Comparison of ENCODE assay signal across 9 cellular contexts in the genomic region with DNA sequence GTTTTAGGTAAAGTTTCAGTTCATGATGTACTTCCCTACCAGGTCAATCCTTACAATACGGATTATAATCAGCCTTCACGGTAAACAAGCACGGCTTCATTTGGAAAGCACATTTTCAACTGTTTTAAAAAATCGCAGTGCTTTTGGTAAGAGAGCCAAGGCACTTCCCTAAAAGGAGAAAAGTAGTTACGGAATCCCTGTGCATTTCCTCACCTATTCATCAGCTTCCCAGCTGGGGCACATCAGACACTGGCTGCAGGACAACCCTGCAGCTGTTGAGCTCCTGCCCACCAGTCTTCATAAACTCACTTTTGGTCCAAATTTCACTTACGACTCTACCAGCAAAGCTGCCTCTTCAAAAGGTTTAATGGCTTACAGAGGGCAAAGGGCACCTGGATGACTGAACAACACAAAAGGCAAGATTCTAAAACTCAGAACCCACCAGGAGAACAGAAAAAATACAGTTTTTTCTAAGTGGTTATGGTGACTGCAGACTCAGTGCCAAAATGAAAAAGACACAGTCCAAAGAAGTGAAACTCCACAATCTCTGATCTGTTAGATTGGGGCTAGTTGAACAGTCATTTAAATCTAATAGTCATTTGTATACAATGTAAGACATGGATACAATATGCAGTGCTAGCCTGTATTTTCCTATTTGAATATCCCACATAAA. TPM values are rescaled to one million over a fixed set of nuclear protein-coding genes. Genes with fewer than 3 reads are reported as not detected.
DNase-seq lines count a peak whose midpoint lies in the region; ATAC-seq and TF ChIP-seq lines count a peak whose summit lies in the region.
"Had no signal": no experiment of that assay in that cellular context is flagged by ENCODE, and none has a peak within 500 bp of the region (broad histone marks: within the 10 kb centered on the region; RNA-seq: fewer than 3 reads in every experiment).

No MANE protein-coding gene starts in this region.

- H3K27ac ChIP-seq in CD4-positive, CD25-positive, alpha-beta regulatory T cell (ENCODE audit: insufficient read depth, low read length, poor library complexity, severe bottlenecking): peak overlapping the region; percentile 44
- H3K27ac ChIP-seq in breast epithelium: peak overlapping the region; percentile 27 to 39
- H3K27ac ChIP-seq in naive thymus-derived CD4-positive, alpha-beta T cell (ENCODE audit: low read depth, low read length): no peak overlapping the region
- H3K27ac ChIP-seq: SJCRH30 had no signal

- intact Hi-C loops in breast epithelium (cut with DNase I; ENCODE audit: low total_unique reads): no loop called here
- intact Hi-C loops in naive thymus-derived CD4-positive, alpha-beta T cell (cut with micrococcal nuclease): loop anchor here in 1 of 2 donors (1.0 to 10.0 kb wide), 2 partner anchors 8 to 426 kb away; a partner anchor contains a TSS

- H3K27me3 ChIP-seq in CD4-positive, CD25-positive, alpha-beta regulatory T cell (ENCODE audit: control insufficient read depth, insufficient read depth, low read length): no peaks in the 10 kb centered on the region
- H3K27me3 ChIP-seq in breast epithelium: no peaks in the 10 kb centered on the region
- H3K27me3 ChIP-seq in naive thymus-derived CD4-positive, alpha-beta T cell (ENCODE audit: control insufficient read depth in 2 of 2, insufficient read depth in 2 of 2, low read length in 2 of 2): no peaks in the 10 kb centered on the region
- H3K27me3 ChIP-seq: SJCRH30 had no signal

- H3K4me3 Mint-ChIP-seq in CD4-positive, CD25-positive, alpha-beta regulatory T cell: peak overlapping the region; percentile 67 to 96 (median 79)
- H3K4me3 Mint-ChIP-seq in naive thymus-derived CD4-positive, alpha-beta T cell: peak overlapping the region in 5 of 10 donors; percentile 1 to 57 (median 18)

- CTCF ChIA-PET in naive thymus-derived CD4-positive, alpha-beta T cell (lab: Charles Lee): no interaction called here

- peaks cover 86% of the 10 kb centered on the region for H3K4me1 ChIP-seq in CD4-positive, CD25-positive, alpha-beta regulatory T cell (ENCODE audit: control insufficient read depth, insufficient read depth, low read length, poor library complexity, severe bottlenecking)
- H3K4me1 ChIP-seq in breast epithelium: peaks cover 0 to 3% of the 10 kb centered on the region in 2 donors
- peaks cover 53 to 62% of the 10 kb centered on the region in 2 donors for H3K4me1 ChIP-seq in naive thymus-derived CD4-positive, alpha-beta T cell (ENCODE audit: control insufficient read depth in 2 of 2, insufficient read depth in 2 of 2, low read length in 2 of 2)

- no peak for DNase-seq in CD4-positive, CD25-positive, alpha-beta regulatory T cell
- no peak for DNase-seq in breast epithelium (ENCODE audit: low spot score in 2 of 2)
- DNase-seq in naive thymus-derived CD4-positive, alpha-beta T cell: no peak
- DNase-seq in anterior cingulate cortex (lab: John Stamatoyannopoulos, UW): no peak
- no peak for DNase-seq in SHP77 (lab: John Stamatoyannopoulos, UW)
- DNase-seq in UCSD-AML1 (lab: John Stamatoyannopoulos, UW; ENCODE audit: unreplicated experiment): no peak

- no peak for TF ChIP-seq CTCF in breast epithelium (IDR thresholded peaks at IDR 0.05)

- H3K36me3 Mint-ChIP-seq in CD4-positive, CD25-positive, alpha-beta regulatory T cell: peaks cover 7% of the 10 kb centered on the region
- peaks cover 0 to 37% (median 0%) of the 10 kb centered on the region in 5 donors for H3K36me3 Mint-ChIP-seq in naive thymus-derived CD4-positive, alpha-beta T cell

- no peak for ATAC-seq in CD4-positive, CD25-positive, alpha-beta regulatory T cell (ENCODE audit: low read depth in 2 of 2)
- ATAC-seq in HG03378 (IDR thresholded peaks at IDR 0.05; ENCODE audit: unreplicated experiment) (peak; percentile 27), GM21528 (IDR thresholded peaks at IDR 0.05; ENCODE audit: low FRiP score, unreplicated experiment) (no peak)
- no peak for ATAC-seq in naive thymus-derived CD4-positive, alpha-beta T cell

- H3K9me3 ChIP-seq in CD4-positive, CD25-positive, alpha-beta regulatory T cell (ENCODE audit: control insufficient read depth in 2 of 2, low read length in 2 of 2): no peaks in the 10 kb centered on the region
- no peaks in the 10 kb centered on the region for H3K9me3 ChIP-seq in breast epithelium
- no peaks in the 10 kb centered on the region for H3K9me3 ChIP-seq in naive thymus-derived CD4-positive, alpha-beta T cell (ENCODE audit: control insufficient read depth in 2 of 3, low read length in 3 of 3)
- H3K9me3 ChIP-seq: SJCRH30 had no signal

- H3K27ac Mint-ChIP-seq in CD4-positive, CD25-positive, alpha-beta regulatory T cell: peak overlapping the region; percentile 39 to 97 (median 70)
- H3K27ac Mint-ChIP-seq in naive thymus-derived CD4-positive, alpha-beta T cell: peak overlapping the region in 6 of 9 donors; percentile 3 to 80 (median 27)

- no peaks in the 10 kb centered on the region for H3K27me3 Mint-ChIP-seq in CD4-positive, CD25-positive, alpha-beta regulatory T cell
- H3K27me3 Mint-ChIP-seq in naive thymus-derived CD4-positive, alpha-beta T cell: no peaks in the 10 kb centered on the region

- POLR2A ChIA-PET in naive thymus-derived CD4-positive, alpha-beta T cell (lab: Charles Lee): no interaction called here

- peaks cover 25 to 93% (median 76%) of the 10 kb centered on the region in 4 donors for H3K4me1 Mint-ChIP-seq in CD4-positive, CD25-positive, alpha-beta regulatory T cell
- H3K4me1 Mint-ChIP-seq in naive thymus-derived CD4-positive, alpha-beta T cell: peaks cover 61 to 97% (median 84%) of the 10 kb centered on the region in 7 donors

- peaks cover 8% of the 10 kb centered on the region for H3K36me3 ChIP-seq in CD4-positive, CD25-positive, alpha-beta regulatory T cell (ENCODE audit: control insufficient read depth, insufficient read depth, low read length)
- H3K36me3 ChIP-seq in breast epithelium: no peaks in the 10 kb centered on the region
- H3K36me3 ChIP-seq in naive thymus-derived CD4-positive, alpha-beta T cell (ENCODE audit: control insufficient read depth in 2 of 3, insufficient read depth in 3 of 3, low read length in 3 of 3): peaks cover 0 to 9% (median 0%) of the 10 kb centered on the region in 3 experiments

- TF ChIP-seq POLR2A in breast epithelium (IDR thresholded peaks at IDR 0.05): no peak

- H3K9me3 Mint-ChIP-seq in CD4-positive, CD25-positive, alpha-beta regulatory T cell: no peaks in the 10 kb centered on the region
- H3K9me3 Mint-ChIP-seq in naive thymus-derived CD4-positive, alpha-beta T cell: peaks cover 0 to 3% (median 0%) of the 10 kb centered on the region in 11 donors

- H3K4me3 ChIP-seq in CD4-positive, CD25-positive, alpha-beta regulatory T cell (ENCODE audit: low read depth, low read length): peak overlapping the region; percentile 56
- H3K4me3 ChIP-seq in breast epithelium: peak overlapping the region in 2 of 3 donors; percentile 8 to 27
- no peak overlapping the region for H3K4me3 ChIP-seq in naive thymus-derived CD4-positive, alpha-beta T cell (ENCODE audit: low read length)
- H3K4me3 ChIP-seq: SJCRH30 had no signal

RNA-seq across cellular contexts. Expression of a gene that starts 7.5 kb away (rescaled TPM):
- total RNA-seq in CD4-positive, CD25-positive, alpha-beta regulatory T cell: 71.9 TPM
- 10 to 100 TPM; 71.9 to 82.8 (median 78.9) TPM for polyA plus RNA-seq in CD4-positive, CD25-positive, alpha-beta regulatory T cell
- total RNA-seq in breast epithelium: 100 to 1,000 TPM in 2 of 3 donors, 10 to 100 TPM in 1; 96.7 to 127 (median 122) TPM
- total RNA-seq in naive thymus-derived CD4-positive, alpha-beta T cell: 100 to 1,000 TPM in 1 of 5 experiments, 10 to 100 TPM in 4; 41.4 to 148 (median 61.9) TPM
- 10 to 100 TPM; 40.2 to 68.0 TPM for polyA plus RNA-seq in naive thymus-derived CD4-positive, alpha-beta T cell

RNA-seq across cellular contexts. Expression of a gene that starts 7.8 kb away (rescaled TPM):
- total RNA-seq in CD4-positive, CD25-positive, alpha-beta regulatory T cell: 19.2 TPM
- polyA plus RNA-seq in CD4-positive, CD25-positive, alpha-beta regulatory T cell: 10 to 100 TPM; 10.6 to 18.8 (median 14.3) TPM
- total RNA-seq in breast epithelium: 10 to 100 TPM in 2 of 3 donors, 1 to 10 TPM in 1; 7.8 to 26.2 (median 18.7) TPM
- total RNA-seq in naive thymus-derived CD4-positive, alpha-beta T cell: 10 to 100 TPM in 4 of 5 experiments, 1 to 10 TPM in 1; 4.9 to 41.0 (median 13.1) TPM
- polyA plus RNA-seq in naive thymus-derived CD4-positive, alpha-beta T cell: 10 to 100 TPM in 1 of 2 donors, 1 to 10 TPM in 1; 5.4 to 13.3 TPM
